Comparison of ENCODE assay signal across 8 cellular contexts in the genomic region with DNA sequence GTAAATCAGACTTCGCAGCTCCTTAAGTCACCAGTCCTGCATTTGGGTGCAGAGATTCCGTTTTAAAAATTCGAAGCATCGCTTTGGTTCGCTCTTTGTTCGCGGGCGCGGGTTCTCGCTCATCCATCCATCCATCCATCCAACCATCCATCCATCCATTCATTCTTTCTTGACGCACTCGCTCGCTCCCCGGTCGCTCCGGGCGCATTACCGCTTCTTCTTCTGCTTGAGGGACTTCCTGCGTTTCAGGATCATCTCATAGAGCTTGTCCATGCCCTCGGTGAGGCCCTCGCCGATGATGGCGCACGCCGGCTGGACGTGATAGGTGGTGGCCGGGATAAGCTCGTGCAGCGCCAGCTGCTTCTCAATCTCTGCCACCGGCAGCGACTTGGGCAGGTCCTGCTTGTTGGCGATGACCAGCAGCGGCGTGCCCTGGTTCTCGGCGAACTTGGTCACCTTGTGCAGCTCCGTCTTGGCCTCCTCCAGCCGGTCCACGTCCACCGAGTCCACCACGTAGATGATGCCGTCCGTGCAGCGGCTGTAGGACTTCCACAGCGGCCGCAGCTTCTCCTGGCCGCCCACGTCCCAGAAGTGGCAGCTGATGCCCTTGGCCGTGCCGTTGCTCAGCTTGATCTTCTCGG. TPM values are rescaled to one million over a fixed set of nuclear protein-coding genes. Genes with fewer than 3 reads are reported as not detected.
DNase-seq lines count a peak whose midpoint lies in the region; ATAC-seq and TF ChIP-seq lines count a peak whose summit lies in the region.

No MANE protein-coding gene starts in this region.

- TF ChIP-seq POLR2A in spleen (IDR thresholded peaks at IDR 0.05), result peak in 1 of 3 donors; percentile 8

- WGBS in spleen, 5 donors, result 1 to 3% (median 2%) methylated on average over 41 to 51 of the region's 51 CpGs

- peaks cover 0 to 15% (median 0%) of the 10 kb centered on the region in 7 donors for H3K27me3 ChIP-seq in spleen (replicated peaks in 1 of 7)

- no peak for ATAC-seq in activated CD4-positive, CD25-positive, alpha-beta regulatory T cell treated with anti-CD3 and anti-CD28 coated beads, Interleukin-2, amount 50 U/mL, for 24 hours
- ATAC-seq in HG02571 (IDR thresholded peaks at IDR 0.05; ENCODE audit: unreplicated experiment), result no peak

- H3K4me3 ChIP-seq in iPS-18c (ENCODE audit: insufficient read depth, low read depth, low read length), result peak overlapping the region; percentile 92
- H3K4me3 ChIP-seq in spleen, result peak overlapping the region; percentile 68 to 82 (median 77)

- intact Hi-C loops in spleen (cut with DNase I; ENCODE audit: low total_unique reads), result loop anchor here (5.0 to 10.0 kb wide), 2 partner anchors 71 to 204 kb away; no protein-coding TSS in a partner anchor

- H3K4me1 ChIP-seq in spleen, result peaks cover 6 to 89% (median 64%) of the 10 kb centered on the region in 6 donors

- H3K9me3 ChIP-seq in iPS-18c (ENCODE audit: control insufficient read depth, insufficient read depth, low read length) (no peaks in the 10 kb centered on the region), spleen (no peaks in the 10 kb centered on the region)

- peak; percentile 63 for DNase-seq in activated CD4-positive, CD25-positive, alpha-beta regulatory T cell treated with anti-CD3 and anti-CD28 coated beads, Interleukin-2, amount 50 U/mL, for 72 hours
- DNase-seq in NCI-H1105 treated with DMSO at 0.1 percent for 48 hours (lab: John Stamatoyannopoulos, UW) (peak; percentile 36), spleen (peak; percentile 88), GM19240 (ENCODE audit: insufficient read length, low spot score) (no peak)

- no peaks in the 10 kb centered on the region for H3K36me3 ChIP-seq in spleen

- H3K27ac ChIP-seq in angular gyrus (ENCODE audit: low read depth, low read length), result peak overlapping the region; percentile 65
- H3K27ac ChIP-seq in spleen, result peak overlapping the region; percentile 76 to 93 (median 88)

- TF ChIP-seq CTCF in spleen (IDR thresholded peaks at IDR 0.05 in 8 of 11, conservative IDR thresholded peaks at IDR 0.05 in 3 of 11), result no peak

RNA-seq across cellular contexts. Expression of gene ARL4C, which starts 1.0 kb away (rescaled TPM):
- total RNA-seq in spleen, result 100 to 1,000 TPM in 1 of 7 donors, 10 to 100 TPM in 6; 45.4 to 148 (median 75.0) TPM
- polyA plus RNA-seq in spleen, result 10 to 100 TPM; 12.2 to 24.4 (median 20.4) TPM
